Comparison of ENCODE assay signal across 1 cellular context in genomic region chr15:35496585-35496984, GRCh38.
TF ChIP-seq lines count a peak whose summit lies in the region.

No MANE protein-coding gene starts in this region.

TF ChIP-seq in HepG2, 621 proteins besides CTCF, POLR2A, EP300 and RAD21 (continued from another document):
- no peak for TF ChIP-seq ARID5B (CRISPR knock-in tag; IDR thresholded peaks at IDR 0.05)
- no peak for TF ChIP-seq KDM4B (CRISPR knock-in tag; IDR thresholded peaks at IDR 0.05)
- TF ChIP-seq ZNF253 (CRISPR knock-in tag; IDR thresholded peaks at IDR 0.05; ENCODE audit: borderline replicate concordance), result no peak
- no peak for TF ChIP-seq NFYB (CRISPR knock-in tag; IDR thresholded peaks at IDR 0.05)
- no peak for TF ChIP-seq TCF7L2 (IDR thresholded peaks at IDR 0.05; ENCODE audit: low read depth, low read length)
- TF ChIP-seq ASH2L (IDR thresholded peaks at IDR 0.05; ENCODE audit: insufficient read length, low read depth, low read length), result no peak
